ENCODE assay signal across 15 cellular contexts in genomic region chr18:70499218-70499691, GRCh38.
DNase-seq lines count a peak whose midpoint lies in the region; ATAC-seq, FAIRE-seq and TF ChIP-seq lines count a peak whose summit lies in the region.
"Had no signal": no experiment of that assay in that cellular context is flagged by ENCODE, and none has a peak within 500 bp of the region (broad histone marks: within the 10 kb centered on the region; RNA-seq: fewer than 3 reads in every experiment).

No MANE protein-coding gene starts in this region.

- H2AK5ac ChIP-seq in mesenchymal stem cell (ENCODE audit: low read length, severe bottlenecking) = no peak overlapping the region

- no peak overlapping the region for H3K4me3 ChIP-seq in HepG2 (replicated peaks in 1 of 3; ENCODE audit: insufficient read depth in 1 of 3, low read depth in 2 of 3, low read length in 3 of 3)
- H3K4me3 ChIP-seq in right lobe of liver = no peak overlapping the region
- H3K4me3 ChIP-seq in aorta (ENCODE audit: low read length in 2 of 2) = no peak overlapping the region
- H3K4me3 ChIP-seq in mesenchymal stem cell (ENCODE audit: insufficient read depth in 1 of 2, low read depth in 1 of 2, low read length in 2 of 2) = no peak overlapping the region

- H3K4me1 ChIP-seq in HepG2 (ENCODE audit: insufficient read depth, low read length) = no peaks in the 10 kb centered on the region
- H3K4me1 ChIP-seq in right lobe of liver = no peaks in the 10 kb centered on the region
- H3K4me1 ChIP-seq in aorta (ENCODE audit: control insufficient read depth in 1 of 2, insufficient read depth in 2 of 2, low read length in 2 of 2) = no peaks in the 10 kb centered on the region
- no peaks in the 10 kb centered on the region for H3K4me1 ChIP-seq in mesenchymal stem cell (ENCODE audit: control insufficient read depth, insufficient read depth, low read depth, low read length)

- in situ Hi-C loops in HepG2 (cut with HindIII; ENCODE audit: extremely low pct_ligation_motif_present, low pct_unique_long_range_greater_than_20kb) = no loop called here

- H2BK15ac ChIP-seq in mesenchymal stem cell (ENCODE audit: low read depth, poor library complexity, severe bottlenecking) = no peak overlapping the region

- no peaks in the 10 kb centered on the region for H3K9me3 ChIP-seq in HepG2 (ENCODE audit: low read length)
- H3K9me3 ChIP-seq in right lobe of liver = no peaks in the 10 kb centered on the region
- H3K9me3 ChIP-seq in aorta (ENCODE audit: control insufficient read depth, low read length) = no peaks in the 10 kb centered on the region
- no peaks in the 10 kb centered on the region for H3K9me3 ChIP-seq in mesenchymal stem cell (ENCODE audit: control insufficient read depth, low read length)
- H3K9me3 ChIP-seq: neutrophil had no signal

- H3K9ac ChIP-seq in HepG2 (ENCODE audit: insufficient read depth, low read depth, low read length) = no peak overlapping the region
- no peak overlapping the region for H3K9ac ChIP-seq in mesenchymal stem cell (ENCODE audit: low read length)

- CTCF ChIA-PET in HepG2 (lab: Yijun Ruan, JAX; ENCODE audit: low intra/inter-chr PET ratio, low total read pairs) = no interaction called here

- POLR2A ChIA-PET in HepG2 (lab: Yijun Ruan, JAX) = no interaction called here

- no peak overlapping the region for H3K4ac ChIP-seq in mesenchymal stem cell (ENCODE audit: low read depth in 1 of 2, low read length in 2 of 2)

- H3K4me1 Mint-ChIP-seq in activated naive CD8-positive, alpha-beta T cell treated with anti-CD3 and anti-CD28 coated beads, Interleukin-2, amount 50 U/mL, for 24 hours = no peaks in the 10 kb centered on the region

- H3K14ac ChIP-seq in mesenchymal stem cell (ENCODE audit: low read length in 2 of 2) = no peak overlapping the region

- H3K4me2 ChIP-seq in HepG2 (ENCODE audit: low read depth, low read length) (no peak overlapping the region), mesenchymal stem cell (ENCODE audit: low read length, poor library complexity, severe bottlenecking) (no peak overlapping the region)

- no peaks in the 10 kb centered on the region for H3K27me3 Mint-ChIP-seq in activated naive CD8-positive, alpha-beta T cell treated with anti-CD3 and anti-CD28 coated beads, Interleukin-2, amount 50 U/mL, for 24 hours

- no peak for TF ChIP-seq RAD21 in HepG2 (CRISPR knock-in tag; IDR thresholded peaks at IDR 0.05)

- H3K79me2 ChIP-seq in HepG2 (ENCODE audit: insufficient read depth, low read length) = no peaks in the 10 kb centered on the region

- H3K27me3 ChIP-seq in HepG2 (ENCODE audit: control insufficient read depth in 1 of 2, insufficient read depth in 2 of 2, low read length in 2 of 2) = no peaks in the 10 kb centered on the region; a peak in 1 of 5 replicates
- no peaks in the 10 kb centered on the region for H3K27me3 ChIP-seq in right lobe of liver
- no peaks in the 10 kb centered on the region for H3K27me3 ChIP-seq in aorta (ENCODE audit: control insufficient read depth in 1 of 2, insufficient read depth in 2 of 2, low read length in 1 of 2)
- no peaks in the 10 kb centered on the region for H3K27me3 ChIP-seq in mesenchymal stem cell (ENCODE audit: control insufficient read depth in 1 of 2, insufficient read depth in 1 of 2, low read length in 2 of 2)
- H3K27me3 ChIP-seq: neutrophil had no signal

- H2AFZ ChIP-seq in HepG2 (ENCODE audit: low read length) (no peak overlapping the region), mesenchymal stem cell (ENCODE audit: low read depth, low read length) (no peak overlapping the region)

- H3K9me3 Mint-ChIP-seq in activated naive CD8-positive, alpha-beta T cell treated with anti-CD3 and anti-CD28 coated beads, Interleukin-2, amount 50 U/mL, for 24 hours = no peaks in the 10 kb centered on the region

- H3K36me3 ChIP-seq in HepG2 (replicated peaks in 1 of 2; ENCODE audit: control insufficient read depth in 1 of 2, insufficient read depth in 2 of 2, low read length in 2 of 2) = no peaks in the 10 kb centered on the region
- H3K36me3 ChIP-seq in right lobe of liver = no peaks in the 10 kb centered on the region
- H3K36me3 ChIP-seq in aorta (ENCODE audit: control insufficient read depth in 1 of 2, insufficient read depth in 2 of 2, low read length in 1 of 2) = no peaks in the 10 kb centered on the region
- no peaks in the 10 kb centered on the region for H3K36me3 ChIP-seq in mesenchymal stem cell (ENCODE audit: control insufficient read depth in 1 of 2, insufficient read depth in 2 of 2, low read depth in 1 of 2, low read length in 2 of 2)
- H3K36me3 ChIP-seq: neutrophil had no signal

- TF ChIP-seq EP300 in HepG2 (IDR thresholded peaks at IDR 0.05; ENCODE audit: low read depth in 2 of 2, low read length in 2 of 2) (no peak), HepG2 (CRISPR knock-in tag; IDR thresholded peaks at IDR 0.05; ENCODE audit: borderline replicate concordance) (no peak)

- H3K79me1 ChIP-seq in mesenchymal stem cell (replicated peaks; ENCODE audit: low read length, poor library complexity, severe bottlenecking) = no peaks in the 10 kb centered on the region

- no peak overlapping the region for H3K27ac ChIP-seq in HepG2 (ENCODE audit: extremely low read length, insufficient read depth, low read length)
- H3K27ac ChIP-seq in right lobe of liver = no peak overlapping the region
- no peak overlapping the region for H3K27ac ChIP-seq in aorta (ENCODE audit: low read depth in 1 of 2, low read length in 2 of 2)
- H3K27ac ChIP-seq in mesenchymal stem cell (ENCODE audit: low read length, poor library complexity, severe bottlenecking) = no peak overlapping the region
- H3K27ac ChIP-seq: neutrophil had no signal

- no peak overlapping the region for H2BK120ac ChIP-seq in mesenchymal stem cell (ENCODE audit: low read depth, low read length)

- H3K27ac Mint-ChIP-seq in activated naive CD8-positive, alpha-beta T cell treated with anti-CD3 and anti-CD28 coated beads, Interleukin-2, amount 50 U/mL, for 24 hours = no peak overlapping the region

- no peak overlapping the region for H4K8ac ChIP-seq in mesenchymal stem cell (ENCODE audit: low read length)

- H3K36me3 Mint-ChIP-seq in activated naive CD8-positive, alpha-beta T cell treated with anti-CD3 and anti-CD28 coated beads, Interleukin-2, amount 50 U/mL, for 24 hours (ENCODE audit: low read depth) = no peaks in the 10 kb centered on the region

- peak; percentile 46 for ATAC-seq in HepG2
- ATAC-seq in right lobe of liver = no peak
- ATAC-seq in activated naive CD8-positive, alpha-beta T cell treated with anti-CD3 and anti-CD28 coated beads, Interleukin-2, amount 50 U/mL, for 24 hours = peak; percentile 54
- peak; percentile 59 for ATAC-seq in aorta (ENCODE audit: low FRiP score)
- no peak for ATAC-seq in GM18907 (IDR thresholded peaks at IDR 0.05; ENCODE audit: unreplicated experiment)

- intact Hi-C loops in HepG2 (cut with micrococcal nuclease; ENCODE audit: unreplicated experiment) (no loop called here), right lobe of liver (cut with DNase I) (no loop called here), aorta (cut with DNase I) (no loop called here)

- WGBS in HepG2 (ENCODE audit: low lambda C conversion rate) = 10% methylated on average over 4 of the region's 31 CpGs
- no CpG with 5 or more reads among the region's 31 CpGs for WGBS in right lobe of liver (ENCODE audit: insufficient coverage, low coverage, low lambda C conversion rate, missing lambda C conversion rate)
- 68 to 81% methylated on average over 29 to 31 of the region's 31 CpGs for WGBS in aorta, 2 donors
- 72% methylated on average over 31 of the region's 31 CpGs for WGBS in mesenchymal stem cell

- no peak overlapping the region for H3K4me3 Mint-ChIP-seq in activated naive CD8-positive, alpha-beta T cell treated with anti-CD3 and anti-CD28 coated beads, Interleukin-2, amount 50 U/mL, for 24 hours

- no peak overlapping the region for H2BK5ac ChIP-seq in mesenchymal stem cell (ENCODE audit: low read depth, low read length, poor library complexity, severe bottlenecking)

- TF ChIP-seq POLR2A in HepG2 (IDR thresholded peaks at IDR 0.05; ENCODE audit: insufficient read depth in 1 of 2, low read depth in 2 of 2, low read length in 2 of 2) (no peak), right lobe of liver (IDR thresholded peaks at IDR 0.05) (no peak), GM12891 (IDR thresholded peaks at IDR 0.05; ENCODE audit: low read depth, low read length) (no peak)

- no peak overlapping the region for H3K23ac ChIP-seq in mesenchymal stem cell (ENCODE audit: low read length in 2 of 2)

- H4K20me1 ChIP-seq in HepG2 (ENCODE audit: insufficient read depth, low read length) = no peaks in the 10 kb centered on the region

- TF ChIP-seq CTCF in HepG2 (CRISPR knock-in tag; IDR thresholded peaks at IDR 0.05) = no peak
- TF ChIP-seq CTCF in right lobe of liver (IDR thresholded peaks at IDR 0.05) = no peak

- no TSS peak for BruUV-seq in HepG2 (replicated peaks; lab: Mats Ljungman, UMichigan)

- H4K91ac ChIP-seq in mesenchymal stem cell (ENCODE audit: low read length) = no peak overlapping the region

- no peak overlapping the region for H3K18ac ChIP-seq in mesenchymal stem cell (ENCODE audit: low read depth in 1 of 2, low read length in 2 of 2)

- DNase-seq in HepG2 (ENCODE audit: low spot score) (no peak), right lobe of liver (no peak), NCI-H446 (lab: John Stamatoyannopoulos, UW) (peak; percentile 6 to 49), aorta (no peak), mesenchymal stem cell (no peak), GM12891 (ENCODE audit: insufficient read length, low spot score) (no peak)
- peak; percentile 5 for DNase-seq in activated naive CD8-positive, alpha-beta T cell treated with anti-CD3 and anti-CD28 coated beads, Interleukin-2, amount 50 U/mL, for 24 hours
- DNase-seq: activated CD8-positive, alpha-beta memory T cell treated with anti-CD3 and anti-CD28 coated beads for 24 hours; NCI-H1436; NK-92 treated with Interleukin-12 subunit alpha and Interleukin-12 subunit beta, amount 100 ng/mL, for 24 hours; stimulated activated CD4-positive, alpha-beta T cell treated with anti-CD3 and anti-CD28 coated beads, Interleukin-12 subunit alpha, Interleukin-12 subunit beta, amount 100 ng/mL, for 4 hours had no signal

- FAIRE-seq in HepG2 (lab: Jason Lieb, UNC) = no peak
- no peak for FAIRE-seq in GM12891 (lab: Jason Lieb, UNC)
- FAIRE-seq: G401.6, HTR-8/SVneo had no signal

- H2BK12ac ChIP-seq in mesenchymal stem cell (ENCODE audit: low read length in 2 of 2) = no peak overlapping the region

TF ChIP-seq in HepG2, 621 proteins besides CTCF, POLR2A, EP300 and RAD21 (continues in another document):
- no peak for TF ChIP-seq DPF2 (CRISPR knock-in tag; IDR thresholded peaks at IDR 0.05; ENCODE audit: borderline replicate concordance, low read depth)
- TF ChIP-seq EEA1 (CRISPR knock-in tag; IDR thresholded peaks at IDR 0.05; ENCODE audit: borderline replicate concordance) = no peak
- TF ChIP-seq ONECUT2 (CRISPR knock-in tag; IDR thresholded peaks at IDR 0.05) = no peak
- no peak for TF ChIP-seq PPARG (CRISPR knock-in tag; conservative IDR thresholded peaks at IDR 0.05)

TF ChIP-seq in GM12891, 5 proteins besides CTCF, POLR2A, EP300 and RAD21:
- no peak for TF ChIP-seq SPI1 (IDR thresholded peaks at IDR 0.05; ENCODE audit: low read depth, low read length)
- TF ChIP-seq TAF1 (IDR thresholded peaks at IDR 0.05; ENCODE audit: low read depth, low read length) = no peak
- TF ChIP-seq PAX5 (IDR thresholded peaks at IDR 0.05; ENCODE audit: insufficient read depth, low read length, severe bottlenecking) = no peak
- no peak for TF ChIP-seq POLR2AphosphoS5 (IDR thresholded peaks at IDR 0.05; ENCODE audit: low read depth, low read length)
- no peak for TF ChIP-seq POU2F2 (IDR thresholded peaks at IDR 0.05; ENCODE audit: low read depth, low read length)
TF ChIP-seq in GM12891: peak in this region for 0.

Comparison
In these comparisons a context has a peak if more than half of its experiments do, and no peak if none do; other contexts are left out.
1. ATAC-seq: peak in HepG2 (single experiment), activated naive CD8-positive, alpha-beta T cell treated with anti-CD3 and anti-CD28 coated beads, Interleukin-2, amount 50 U/mL, for 24 hours (single experiment) and aorta (single experiment); none in right lobe of liver (0 of 4) and GM18907 (single experiment).
2. DNase-seq: peak in NCI-H446 (2 of 2) and activated naive CD8-positive, alpha-beta T cell treated with anti-CD3 and anti-CD28 coated beads, Interleukin-2, amount 50 U/mL, for 24 hours (single experiment); none in HepG2 (single experiment), right lobe of liver (0 of 3), aorta (0 of 2), mesenchymal stem cell (single experiment) and GM12891 (single experiment).